1 cellular context compared by ENCODE assay signal in genomic region chr19:34173145-34173956, GRCh38.
A peak's percentile ranks its signal among the peaks of the same experiment; 100 is the strongest.
TF ChIP-seq lines count a peak whose summit lies in the region.

No MANE protein-coding gene starts in this region.

TF ChIP-seq in HepG2, 621 proteins besides CTCF, POLR2A, EP300 and RAD21 (continued from another document and continues in another):
- TF ChIP-seq THAP9 (CRISPR knock-in tag; IDR thresholded peaks at IDR 0.05; ENCODE audit: borderline replicate concordance) = peak; percentile 48; the same call in 1 of the 2 replicates
- no peak for TF ChIP-seq ZNF550 (CRISPR knock-in tag; IDR thresholded peaks at IDR 0.05; ENCODE audit: borderline replicate concordance)
- TF ChIP-seq HMGXB4 (CRISPR knock-in tag; IDR thresholded peaks at IDR 0.05; ENCODE audit: borderline replicate concordance in 1 of 2, low read depth in 1 of 2) = peak; percentile 44 to 65; a peak in 3 of 4 replicates
- peak; percentile 59; the same call in 1 of the 2 replicates for TF ChIP-seq AKNA (CRISPR knock-in tag; IDR thresholded peaks at IDR 0.05; ENCODE audit: borderline replicate concordance)
- 0 out of 2 replicates have a peak, but pooled peaks have one; percentile 34 for TF ChIP-seq KDM5A (IDR thresholded peaks at IDR 0.05; ENCODE audit: borderline replicate concordance, low read length)
- peak; percentile 55; the same call in 1 of the 2 replicates for TF ChIP-seq ZNF547 (CRISPR knock-in tag; IDR thresholded peaks at IDR 0.05)
- peak; percentile 89 for TF ChIP-seq ZNF264 (CRISPR knock-in tag; IDR thresholded peaks at IDR 0.05)
- 0 out of 2 replicates have a peak, but pooled peaks have one; percentile 55 for TF ChIP-seq ZKSCAN8 (CRISPR knock-in tag; IDR thresholded peaks at IDR 0.05; ENCODE audit: borderline replicate concordance)
- TF ChIP-seq MNT (IDR thresholded peaks at IDR 0.05) = 0 out of 2 replicates have a peak, but pooled peaks have one; percentile 5
- TF ChIP-seq PAXIP1 (CRISPR knock-in tag; conservative IDR thresholded peaks at IDR 0.05) = peak; percentile 36; the same call in 1 of the 2 replicates
- 0 out of 2 replicates have a peak, but pooled peaks have one; percentile 35 for TF ChIP-seq RERE (CRISPR knock-in tag; IDR thresholded peaks at IDR 0.05; ENCODE audit: low read depth)
- TF ChIP-seq ZNF263 (CRISPR knock-in tag; IDR thresholded peaks at IDR 0.05) = 0 out of 2 replicates have a peak, but pooled peaks have one; percentile 24
- peak; percentile 73 to 75; a peak in 2 of 4 replicates for TF ChIP-seq NR2F1 (CRISPR knock-in tag; IDR thresholded peaks at IDR 0.05)
- TF ChIP-seq ZNF557 (CRISPR knock-in tag; IDR thresholded peaks at IDR 0.05) = peak; percentile 87; the same call in 1 of the 2 replicates
- TF ChIP-seq THAP11 (CRISPR knock-in tag; IDR thresholded peaks at IDR 0.05) = peak; percentile 47
- peak; percentile 71 for TF ChIP-seq NCOA2 (CRISPR knock-in tag; IDR thresholded peaks at IDR 0.05)
- TF ChIP-seq ZNF546 (CRISPR knock-in tag; conservative IDR thresholded peaks at IDR 0.05) = 0 out of 2 replicates have a peak, but pooled peaks have one; percentile 1
- peak; percentile 57; the same call in 1 of the 2 replicates for TF ChIP-seq FOXA3 (CRISPR knock-in tag; IDR thresholded peaks at IDR 0.05)
- TF ChIP-seq MXD1 (CRISPR knock-in tag; IDR thresholded peaks at IDR 0.05) = 0 out of 2 replicates have a peak, but pooled peaks have one; percentile 33
- 0 out of 2 replicates have a peak, but pooled peaks have one; percentile 22 for TF ChIP-seq KLF9 (CRISPR knock-in tag; IDR thresholded peaks at IDR 0.05; ENCODE audit: low read depth)
- peak; percentile 69 for TF ChIP-seq HOXA3 (CRISPR knock-in tag; IDR thresholded peaks at IDR 0.05)
- TF ChIP-seq GTF2F1 (IDR thresholded peaks at IDR 0.05; ENCODE audit: low read length) = no peak
- TF ChIP-seq FOXO1 (CRISPR knock-in tag; IDR thresholded peaks at IDR 0.05) = peak; percentile 51; the same call in 1 of the 2 replicates
- TF ChIP-seq ZBTB10 (CRISPR knock-in tag; IDR thresholded peaks at IDR 0.05; ENCODE audit: borderline replicate concordance) = peak; percentile 83; the same call in 1 of the 2 replicates
- 0 out of 2 replicates have a peak, but pooled peaks have one; percentile 27 for TF ChIP-seq DR1 (CRISPR knock-in tag; IDR thresholded peaks at IDR 0.05)
- no peak for TF ChIP-seq PTBP1 (IDR thresholded peaks at IDR 0.05; ENCODE audit: low read depth, low read length, poor library complexity, severe bottlenecking)
- no peak for TF ChIP-seq PCBP1 (IDR thresholded peaks at IDR 0.05; ENCODE audit: borderline replicate concordance, low read depth, low read length)
- peak; percentile 68; the same call in 1 of the 2 replicates for TF ChIP-seq ZNF878 (CRISPR knock-in tag; IDR thresholded peaks at IDR 0.05)
